22 cellular contexts compared by ENCODE assay signal in genomic region chr6:21198032-21198640, GRCh38.
DNase-seq lines count a peak whose midpoint lies in the region; ATAC-seq lines count a peak whose summit lies in the region.
"Had no signal": no experiment of that assay in that cellular context is flagged by ENCODE, and none has a peak within 500 bp of the region (broad histone marks: within the 10 kb centered on the region; RNA-seq: fewer than 3 reads in every experiment).

No MANE protein-coding gene starts in this region.

- peaks cover 16 to 42% of the 10 kb centered on the region in 2 donors for H3K4me1 Mint-ChIP-seq in immature natural killer cell
- H3K4me1 Mint-ChIP-seq: activated T-helper 17 cell treated with anti-CD3 and anti-CD28 coated beads, Interleukin-2, amount 50 U/mL, for 72 hours; central memory CD8-positive, alpha-beta T cell had no signal

- ATAC-seq in GM18909 (IDR thresholded peaks at IDR 0.05; ENCODE audit: poor library complexity, unreplicated experiment) (peak; percentile 43), GM18870 (IDR thresholded peaks at IDR 0.05; ENCODE audit: unreplicated experiment) (no peak), HG03139 (IDR thresholded peaks at IDR 0.05; ENCODE audit: unreplicated experiment) (no peak)
- ATAC-seq: activated T-helper 17 cell treated with anti-CD3 and anti-CD28 coated beads, Interleukin-2, amount 50 U/mL, for 72 hours had no signal

- peak overlapping the region in 4 of 5 donors; percentile 12 to 36 (median 26) for H3K4me3 Mint-ChIP-seq in immature natural killer cell
- H3K4me3 Mint-ChIP-seq: activated naive CD8-positive, alpha-beta T cell; activated T-helper 17 cell treated with anti-CD3 and anti-CD28 coated beads, Interleukin-2, amount 50 U/mL, for 72 hours; central memory CD8-positive, alpha-beta T cell had no signal

- peaks cover 0 to 3% (median 0%) of the 10 kb centered on the region in 3 donors for H3K27me3 Mint-ChIP-seq in immature natural killer cell (ENCODE audit: low read depth in 3 of 3)
- H3K27me3 Mint-ChIP-seq: activated naive CD8-positive, alpha-beta T cell; activated T-helper 17 cell treated with anti-CD3 and anti-CD28 coated beads, Interleukin-2, amount 50 U/mL, for 72 hours; central memory CD8-positive, alpha-beta T cell had no signal

- H3K27ac Mint-ChIP-seq in immature natural killer cell = peak overlapping the region in 3 of 6 donors; percentile 11 to 25 (median 12)
- H3K27ac Mint-ChIP-seq: activated naive CD8-positive, alpha-beta T cell had no signal

- H3K36me3 Mint-ChIP-seq in immature natural killer cell = peaks cover 19 to 35% (median 20%) of the 10 kb centered on the region in 3 donors

- DNase-seq in NCI-H69 (lab: John Stamatoyannopoulos, UW) = peak; percentile 52
- DNase-seq in immature natural killer cell = no peak
- DNase-seq in ecto neural progenitor cell (ENCODE audit: low spot score) = no peak
- no peak for DNase-seq in NCI-H2196 treated with DMSO at 0.1 percent for 48 hours (lab: John Stamatoyannopoulos, UW; ENCODE audit: unreplicated experiment)
- DNase-seq: AML-193; DND-41; effector CD8-positive, alpha-beta T cell; foreskin melanocyte; H7; hippocampal formation; KBM-7; NCI-H1694; PC-9; small intestine; stimulated activated CD4-positive, alpha-beta T cell treated with anti-CD3 and anti-CD28 coated beads, Interleukin-2, amount 100 ng/mL, for 24 hours; stimulated activated naive CD4-positive, alpha-beta T cell had no signal

- no peaks in the 10 kb centered on the region for H3K9me3 Mint-ChIP-seq in immature natural killer cell
- H3K9me3 Mint-ChIP-seq: central memory CD8-positive, alpha-beta T cell had no signal
